In genomic region chr18:59139291-59139614, GRCh38 we compare ENCODE assay signal across 8 cellular contexts. TPM values are rescaled to one million over a fixed set of nuclear protein-coding genes. Genes with fewer than 3 reads are reported as not detected.
A peak's percentile ranks its signal among the peaks of the same experiment; 100 is the strongest.
DNase-seq lines count a peak whose midpoint lies in the region; ATAC-seq and TF ChIP-seq lines count a peak whose summit lies in the region.

No MANE protein-coding gene starts in this region.

- TF ChIP-seq POLR2A in lower leg skin (IDR thresholded peaks at IDR 0.05), result no peak

- H3K27me3 Mint-ChIP-seq in activated CD4-positive, alpha-beta T cell treated with anti-CD3 and anti-CD28 coated beads, Interleukin-2, amount 10 ng/mL, durations not matched to agents 7 days and 5 days, result peaks cover 14% of the 10 kb centered on the region

- peaks cover 3% of the 10 kb centered on the region for H3K36me3 Mint-ChIP-seq in activated CD4-positive, alpha-beta T cell treated with anti-CD3 and anti-CD28 coated beads, Interleukin-2, amount 10 ng/mL, durations not matched to agents 7 days and 5 days (ENCODE audit: low read depth)

- H3K4me3 ChIP-seq in lower leg skin (ENCODE audit: low read depth, poor library complexity, severe bottlenecking), result peak overlapping the region; percentile 77

- intact Hi-C loops in lower leg skin (cut with DNase I; ENCODE audit: low total_unique reads), result no loop called here

- H3K4me3 Mint-ChIP-seq in activated CD4-positive, alpha-beta T cell treated with anti-CD3 and anti-CD28 coated beads, Interleukin-2, amount 10 ng/mL, durations not matched to agents 7 days and 5 days, result peak overlapping the region; percentile 91

- no peaks in the 10 kb centered on the region for H3K9me3 Mint-ChIP-seq in activated CD4-positive, alpha-beta T cell treated with anti-CD3 and anti-CD28 coated beads, Interleukin-2, amount 10 ng/mL, durations not matched to agents 7 days and 5 days

- CTCF ChIA-PET in activated CD4-positive, alpha-beta T cell treated with anti-CD3 and anti-CD28 coated beads, Interleukin-2, amount 10 ng/mL, durations not matched to agents 7 days and 5 days (lab: Charles Lee), result interaction anchor here (1.1 kb wide), 1 partner anchor 15 kb away, joined by 3 read pairs; no protein-coding TSS in a partner anchor

- peak; percentile 73 for ATAC-seq in HG03439 (IDR thresholded peaks at IDR 0.05; ENCODE audit: unreplicated experiment)

- 0% methylated on average over 15 of the region's 15 CpGs for WGBS in lower leg skin, 2 donors

- H3K27ac Mint-ChIP-seq in activated CD4-positive, alpha-beta T cell treated with anti-CD3 and anti-CD28 coated beads, Interleukin-2, amount 10 ng/mL, durations not matched to agents 7 days and 5 days, result peak overlapping the region; percentile 99

- POLR2A ChIA-PET in activated CD4-positive, alpha-beta T cell treated with anti-CD3 and anti-CD28 coated beads, Interleukin-2, amount 10 ng/mL, durations not matched to agents 7 days and 5 days (lab: Charles Lee), result no interaction called here

- no peak for TF ChIP-seq CTCF in lower leg skin (IDR thresholded peaks at IDR 0.05)

- peaks cover 43% of the 10 kb centered on the region for H3K4me1 Mint-ChIP-seq in activated CD4-positive, alpha-beta T cell treated with anti-CD3 and anti-CD28 coated beads, Interleukin-2, amount 10 ng/mL, durations not matched to agents 7 days and 5 days

- DNase-seq in AG20443 (ENCODE audit: low spot score) (peak; percentile 91), GM19240 (ENCODE audit: insufficient read length, low spot score) (peak; percentile 95), NCI-H526 treated with DMSO at 0.1 percent for 48 hours (lab: John Stamatoyannopoulos, UW) (peak; percentile 98), dermis blood vessel endothelial cell (peak; percentile 91), lower leg skin (ENCODE audit: low spot score in 2 of 2) (peak; percentile 84 to 96)
- DNase-seq in activated CD4-positive, alpha-beta T cell treated with anti-CD3 and anti-CD28 coated beads, Interleukin-2, amount 10 ng/mL, durations not matched to agents 7 days and 5 days, result peak; percentile 94
- peak; percentile 82 to 89 (median 84) for DNase-seq in stimulated activated CD4-positive, alpha-beta T cell treated with anti-CD3 and anti-CD28 coated beads, TNF-alpha, amount 100 ng/mL, for 1 hour (ENCODE audit: low read depth in 3 of 3, low spot score in 1 of 3)

RNA-seq across cellular contexts. Expression of gene SEC11C, which starts 0.4 kb away (rescaled TPM):
- 10 to 100 TPM; 63.3 to 64.1 TPM for total RNA-seq in activated CD4-positive, alpha-beta T cell treated with anti-CD3 and anti-CD28 coated beads, Interleukin-2, amount 10 ng/mL, durations not matched to agents 7 days and 5 days
- total RNA-seq in dermis blood vessel endothelial cell (20.8 and 24.8 TPM in 2 replicates), lower leg skin (10 to 100 TPM; 19.5 to 46.9 (median 28.6) TPM)

Comparison
In these comparisons a context has a peak if more than half of its experiments do, and no peak if none do; other contexts are left out.
1. Peak in every context shown above with its lines: DNase-seq, ATAC-seq and H3K4me3 ChIP-seq.